Comparison of ENCODE assay signal across 8 cellular contexts in genomic region chrX:38326086-38326485, GRCh38. TPM values are rescaled to one million over a fixed set of nuclear protein-coding genes. Genes with fewer than 3 reads are reported as not detected.
A peak's percentile ranks its signal among the peaks of the same experiment; 100 is the strongest.
DNase-seq lines count a peak whose midpoint lies in the region; ATAC-seq and TF ChIP-seq lines count a peak whose summit lies in the region.

No MANE protein-coding gene starts in this region.

- DNase-seq in AG04450 (ENCODE audit: low read depth, low spot score) (no peak), chondrocyte (ENCODE audit: low spot score) (no peak), naive B cell (no peak), DMS79 (lab: John Stamatoyannopoulos, UW) (no peak), HCEC 1CT (no peak), T1000 (lab: John Stamatoyannopoulos, UW) (no peak)

- H3K36me3 Mint-ChIP-seq in IgD-negative memory B cell: no peaks in the 10 kb centered on the region
- no peaks in the 10 kb centered on the region for H3K36me3 Mint-ChIP-seq in chondrocyte (ENCODE audit: low read depth)
- H3K36me3 Mint-ChIP-seq in naive B cell: no peaks in the 10 kb centered on the region

- H3K9me3 Mint-ChIP-seq in IgD-negative memory B cell (no peaks in the 10 kb centered on the region), chondrocyte (ENCODE audit: low read depth) (no peaks in the 10 kb centered on the region), naive B cell (peaks cover 0 to 2% (median 0%) of the 10 kb centered on the region in 7 donors)

- H3K27ac ChIP-seq in AG04450 (ENCODE audit: low read depth, low read length): no peak overlapping the region

- no peaks in the 10 kb centered on the region for H3K9me3 ChIP-seq in AG04450 (ENCODE audit: control insufficient read depth, insufficient read depth, low read length)

- ATAC-seq in naive B cell (ENCODE audit: low read depth in 2 of 2) (no peak), HG02623 (IDR thresholded peaks at IDR 0.05; ENCODE audit: unreplicated experiment) (no peak)

- H3K4me3 ChIP-seq in AG04450 (ENCODE audit: low read depth, low read length): peak overlapping the region; percentile 74

- POLR2A ChIA-PET in AG04450 (lab: Yijun Ruan, JAX): no interaction called here

- H3K27me3 Mint-ChIP-seq in IgD-negative memory B cell: peaks cover 2% of the 10 kb centered on the region
- H3K27me3 Mint-ChIP-seq in chondrocyte (ENCODE audit: low read depth): no peaks in the 10 kb centered on the region
- H3K27me3 Mint-ChIP-seq in naive B cell: no peaks in the 10 kb centered on the region

- TF ChIP-seq CTCF in AG04450 (IDR thresholded peaks at IDR 0.05; ENCODE audit: low read depth, low read length) (no peak), chondrocyte (IDR thresholded peaks at IDR 0.05) (no peak)

- H3K27ac Mint-ChIP-seq in IgD-negative memory B cell (peak overlapping the region; percentile 97 to 98 (median 98)), chondrocyte (ENCODE audit: unreplicated experiment) (peak overlapping the region; percentile 97), naive B cell (peak overlapping the region; percentile 29 to 100 (median 98))

- H3K4me1 Mint-ChIP-seq in IgD-negative memory B cell: peaks cover 4 to 12% (median 9%) of the 10 kb centered on the region in 3 donors
- peaks cover 9% of the 10 kb centered on the region for H3K4me1 Mint-ChIP-seq in chondrocyte (ENCODE audit: low read depth)
- H3K4me1 Mint-ChIP-seq in naive B cell: peaks cover 14 to 19% (median 19%) of the 10 kb centered on the region in 3 donors

- CTCF ChIA-PET in AG04450 (lab: Charles Lee): interaction anchor here (1.0 to 2.3 kb wide), 6 partner anchors 53 to 816 kb away, joined by 3 to 20 read pairs (median 7); partner anchors contain the start of gene SRPX

- H3K27me3 ChIP-seq in AG04450 (ENCODE audit: control insufficient read depth, insufficient read depth, low read length): no peaks in the 10 kb centered on the region

- H3K4me3 Mint-ChIP-seq in IgD-negative memory B cell (peak overlapping the region; percentile 90 to 97 (median 96)), chondrocyte (ENCODE audit: unreplicated experiment) (peak overlapping the region; percentile 86), naive B cell (peak overlapping the region in 7 of 8 donors; percentile 91 to 97 (median 95))

RNA-seq across cellular contexts. Expression of gene RPGR, which starts 1.2 kb away (rescaled TPM):
- polyA plus RNA-seq in AG04450 (2011; rRNA removed) (1.3 and 2.0 TPM in 2 replicates), IgD-negative memory B cell (3.7 TPM), naive B cell (ENCODE audit: low read depth in 6 of 6) (1 to 10 TPM in 5 of 6 donors, under 1 TPM in 1; 0.05 to 8.5 (median 6.8) TPM)
- 0.69 and 2.2 TPM in 2 replicates for polyA minus RNA-seq in AG04450 (2011; rRNA and poly(A)+ RNA removed)
- 2.9 to 3.3 TPM (median 3.1 TPM) in 3 replicates for total RNA-seq in chondrocyte

RNA-seq across cellular contexts. Expression of gene OTC, which starts 26.3 kb away (rescaled TPM):
- polyA plus RNA-seq in AG04450 (2011; rRNA removed) (not detected in 2 replicates), IgD-negative memory B cell (not detected), naive B cell (ENCODE audit: low read depth in 6 of 6) (not detected)
- not detected in 2 replicates for polyA minus RNA-seq in AG04450 (2011; rRNA and poly(A)+ RNA removed)
- total RNA-seq in chondrocyte: not detected in 3 replicates
